9 cellular contexts compared by ENCODE assay signal in genomic region chr13:75458696-75459422, GRCh38. TPM values are rescaled to one million over a fixed set of nuclear protein-coding genes. Genes with fewer than 3 reads are reported as not detected.
DNase-seq lines count a peak whose midpoint lies in the region; ATAC-seq, FAIRE-seq and TF ChIP-seq lines count a peak whose summit lies in the region.
"Had no signal": no experiment of that assay in that cellular context is flagged by ENCODE, and none has a peak within 500 bp of the region (broad histone marks: within the 10 kb centered on the region; RNA-seq: fewer than 3 reads in every experiment).

No MANE protein-coding gene starts in this region.

- H3K9me3 ChIP-seq in endodermal cell (ENCODE audit: control insufficient read depth, low read length), result peaks cover 14% of the 10 kb centered on the region
- no peaks in the 10 kb centered on the region for H3K9me3 ChIP-seq in small intestine (ENCODE audit: control insufficient read depth, low read depth)

- H3K4me1 ChIP-seq in KMS-11 (ENCODE audit: low read depth, poor library complexity, severe bottlenecking) (peaks cover 21% of the 10 kb centered on the region), endodermal cell (ENCODE audit: control insufficient read depth, insufficient read depth, low read length) (no peaks in the 10 kb centered on the region), small intestine (ENCODE audit: control insufficient read depth in 2 of 2, insufficient read depth in 1 of 2, low read depth in 1 of 2, low read length in 1 of 2) (no peaks in the 10 kb centered on the region)

- no peak for TF ChIP-seq CTCF in KMS-11 (conservative IDR thresholded peaks at IDR 0.05; ENCODE audit: low read depth, low read length)
- TF ChIP-seq CTCF in endodermal cell (conservative IDR thresholded peaks at IDR 0.05), result no peak

- H3K36me3 ChIP-seq in KMS-11 (ENCODE audit: insufficient read depth), result no peaks in the 10 kb centered on the region
- H3K36me3 ChIP-seq in endodermal cell (ENCODE audit: control insufficient read depth, insufficient read depth, low read length), result no peaks in the 10 kb centered on the region
- no peaks in the 10 kb centered on the region for H3K36me3 ChIP-seq in small intestine (ENCODE audit: control insufficient read depth in 2 of 2, insufficient read depth in 2 of 2, low read length in 2 of 2)

- peak overlapping the region; percentile 34 for H3K4me2 ChIP-seq in KMS-11

- no peaks in the 10 kb centered on the region for H3K79me2 ChIP-seq in KMS-11 (ENCODE audit: insufficient read depth, low read depth)

- peak overlapping the region; percentile 56 for H3K27ac Mint-ChIP-seq in endodermal cell
- H3K27ac Mint-ChIP-seq in activated T-cell treated with anti-CD3 and anti-CD28 coated beads, Interleukin-2, amount 50 U/mL, for 24 hours, result no peak overlapping the region
- H3K27ac Mint-ChIP-seq: stimulated activated naive CD8-positive, alpha-beta T cell treated with anti-CD3 and anti-CD28 coated beads, Interleukin-15, Interleukin-2, amounts not matched to agents 100 ng/mL and 50 ng/mL, for 24 hours had no signal

- no peak for FAIRE-seq in small intestine (lab: Jason Lieb, UNC)

- peak; percentile 100 for ATAC-seq in GM21576 (IDR thresholded peaks at IDR 0.05; ENCODE audit: unreplicated experiment)

- no peaks in the 10 kb centered on the region for H3K27me3 ChIP-seq in KMS-11 (ENCODE audit: insufficient read depth, low read depth)
- H3K27me3 ChIP-seq in endodermal cell (ENCODE audit: control insufficient read depth, insufficient read depth, low read length, poor library complexity, severe bottlenecking), result peaks cover 66% of the 10 kb centered on the region
- H3K27me3 ChIP-seq in small intestine (ENCODE audit: control insufficient read depth in 2 of 2, insufficient read depth in 2 of 2, low read length in 2 of 2), result no peaks in the 10 kb centered on the region

- H3K27ac ChIP-seq in KMS-11 (no peak overlapping the region), endodermal cell (ENCODE audit: low read depth, low read length) (no peak overlapping the region), small intestine (ENCODE audit: low read depth in 1 of 2, low read length in 1 of 2) (peak overlapping the region in 1 of 2 donors; percentile 47)

- peaks cover 6% of the 10 kb centered on the region for H3K9me3 Mint-ChIP-seq in endodermal cell
- no peaks in the 10 kb centered on the region for H3K9me3 Mint-ChIP-seq in activated T-cell treated with anti-CD3 and anti-CD28 coated beads, Interleukin-2, amount 50 U/mL, for 24 hours
- H3K9me3 Mint-ChIP-seq: stimulated activated naive CD8-positive, alpha-beta T cell treated with anti-CD3 and anti-CD28 coated beads, Interleukin-15, Interleukin-2, amounts not matched to agents 100 ng/mL and 50 ng/mL, for 24 hours had no signal

- no peaks in the 10 kb centered on the region for H4K20me1 ChIP-seq in KMS-11 (ENCODE audit: insufficient read depth)

- H3K27me3 Mint-ChIP-seq in endodermal cell (ENCODE audit: insufficient read depth), result peaks cover 71% of the 10 kb centered on the region
- H3K27me3 Mint-ChIP-seq in activated T-cell treated with anti-CD3 and anti-CD28 coated beads, Interleukin-2, amount 50 U/mL, for 24 hours, result peaks cover 12% of the 10 kb centered on the region

- peaks cover 11% of the 10 kb centered on the region for H3K4me1 Mint-ChIP-seq in endodermal cell
- H3K4me1 Mint-ChIP-seq in activated T-cell treated with anti-CD3 and anti-CD28 coated beads, Interleukin-2, amount 50 U/mL, for 24 hours (ENCODE audit: low read depth), result no peaks in the 10 kb centered on the region

- no peaks in the 10 kb centered on the region for H3K36me3 Mint-ChIP-seq in endodermal cell (ENCODE audit: low read depth)
- H3K36me3 Mint-ChIP-seq in activated T-cell treated with anti-CD3 and anti-CD28 coated beads, Interleukin-2, amount 50 U/mL, for 24 hours (ENCODE audit: low read depth), result no peaks in the 10 kb centered on the region

- DNase-seq in endodermal cell (peak; percentile 59), small intestine (peak; percentile 60), EL (no peak)
- DNase-seq in activated CD8-positive, alpha-beta memory T cell treated with anti-CD3 and anti-CD28 coated beads, Interleukin-2, amount 50 U/mL, for 4 hours, result no peak
- no peak for DNase-seq in activated T-cell treated with anti-CD3 and anti-CD28 coated beads, Interleukin-2, amount 50 U/mL, for 24 hours

- H3K4me3 ChIP-seq in GM08714 (ENCODE audit: low read length) (peak overlapping the region; percentile 12; the same call in 1 of the 2 replicates), KMS-11 (IDR thresholded peaks at IDR 0.05; ENCODE audit: insufficient read depth, low read depth, low read length) (no peak overlapping the region), endodermal cell (ENCODE audit: low read length) (no peak overlapping the region), small intestine (ENCODE audit: low read depth in 1 of 2, low read length in 2 of 2) (no peak overlapping the region)

- no peak overlapping the region for H3K4me3 Mint-ChIP-seq in endodermal cell
- H3K4me3 Mint-ChIP-seq in activated T-cell treated with anti-CD3 and anti-CD28 coated beads, Interleukin-2, amount 50 U/mL, for 24 hours, result no peak overlapping the region
- H3K4me3 Mint-ChIP-seq: stimulated activated naive CD8-positive, alpha-beta T cell treated with anti-CD3 and anti-CD28 coated beads, Interleukin-15, Interleukin-2, amounts not matched to agents 100 ng/mL and 50 ng/mL, for 24 hours had no signal

- no peak overlapping the region for H2AFZ ChIP-seq in KMS-11 (ENCODE audit: low read depth)

- WGBS in endodermal cell (ENCODE audit: insufficient coverage in 1 of 2, insufficient read length in 1 of 2), 2 experiments, result 62 to 68% methylated on average over 5 to 6 of the region's 6 CpGs
- 21 to 65% (median 35%) methylated on average over 6 of the region's 6 CpGs for WGBS in small intestine, 3 donors

- no peak overlapping the region for H3K9ac ChIP-seq in KMS-11
- no peak overlapping the region for H3K9ac ChIP-seq in endodermal cell (ENCODE audit: extremely low read depth, low read length, poor library complexity, severe bottlenecking)

RNA-seq across cellular contexts. Expression of gene TBC1D4, which starts 23.1 kb away (rescaled TPM):
- total RNA-seq in endodermal cell, result 1 to 10 TPM; 3.2 to 4.7 TPM
- polyA plus RNA-seq in endodermal cell (2013, experiment 1 of 2), result 11.9 TPM
- 11.1 TPM for polyA plus RNA-seq in endodermal cell (2013, experiment 2 of 2)
- polyA plus RNA-seq in small intestine, result 1 to 10 TPM; 2.4 to 8.1 (median 4.0) TPM

Comparison
In these comparisons a context has a peak if more than half of its experiments do, and no peak if none do; other contexts are left out.
1. DNase-seq: peak in endodermal cell (single experiment) and small intestine (single experiment); none in activated CD8-positive, alpha-beta memory T cell treated with anti-CD3 and anti-CD28 coated beads, Interleukin-2, amount 50 U/mL, for 4 hours (single experiment), EL (single experiment) and activated T-cell treated with anti-CD3 and anti-CD28 coated beads, Interleukin-2, amount 50 U/mL, for 24 hours (single experiment).